27 cellular contexts compared by ENCODE assay signal in genomic region chr1:109447524-109447923, GRCh38. TPM values are rescaled to one million over a fixed set of nuclear protein-coding genes. Genes with fewer than 3 reads are reported as not detected.
"Had no signal": no experiment of that assay in that cellular context is flagged by ENCODE, and none has a peak within 500 bp of the region (broad histone marks: within the 10 kb centered on the region; RNA-seq: fewer than 3 reads in every experiment).

No MANE protein-coding gene starts in this region.

- H3K27me3 ChIP-seq: colonic mucosa, ovary, testis had no signal

- DNase-seq: colonic mucosa; effector CD8-positive, alpha-beta T cell; endodermal cell; foreskin fibroblast; gastrocnemius medialis; head of caudate nucleus; left ventricle myocardium superior; lower lobe of right lung; naive thymus-derived CD8-positive, alpha-beta T cell; nephron progenitor cell; nucleus accumbens; ovary; posterior cingulate gyrus; psoas muscle; right cardiac atrium; spleen; stimulated activated CD4-positive, alpha-beta T cell treated with anti-CD3 and anti-CD28 coated beads, Interleukin-4, amount 100 ng/mL, for 4 hours; stimulated activated naive CD8-positive, alpha-beta T cell treated with anti-CD3 and anti-CD28 coated beads, Interleukin-15, Interleukin-2, amounts not matched to agents 100 U/mL and 50 U/mL, for 24 hours; substantia nigra; testis; tibial artery had no signal

- H3K4me1 ChIP-seq: colonic mucosa, gastrocnemius medialis, lower lobe of right lung, psoas muscle, spleen, testis, tibial artery had no signal

- FAIRE-seq: keratinocyte had no signal

- H3K4me3 ChIP-seq: colonic mucosa, gastrocnemius medialis, lower lobe of right lung, ovary, psoas muscle, skin epidermis, spleen, testis, tibial artery had no signal

- H3K27ac ChIP-seq: colonic mucosa, epithelial cell of prostate, gastrocnemius medialis, lower lobe of right lung, ovary, psoas muscle, skin epidermis, spleen, testis, tibial artery had no signal

- H3K36me3 ChIP-seq: colonic mucosa, gastrocnemius medialis, lower lobe of right lung, ovary, spleen, tibial artery had no signal

- H3K9me3 ChIP-seq: colonic mucosa, gastrocnemius medialis, lower lobe of right lung, ovary, psoas muscle, testis, tibial artery had no signal

- ATAC-seq: esophagus mucosa; gastrocnemius medialis; left ventricle myocardium superior; lower lobe of right lung; naive thymus-derived CD8-positive, alpha-beta T cell; psoas muscle; right cardiac atrium; stimulated activated memory B cell treated with anti-CD40 and anti-IgM and Interleukin-4, amounts not matched to agents 10 μg/mL and 1 μg/mL and 100 μg/mL, for 72 hours; stimulated activated naive CD8-positive, alpha-beta T cell treated with anti-CD3 and anti-CD28 coated beads, Interleukin-15, Interleukin-2, amounts not matched to agents 100 U/mL and 50 U/mL, for 24 hours had no signal

RNA-seq across cellular contexts. Expression of gene SYPL2, which starts 18.8 kb away (rescaled TPM):
- total RNA-seq: esophagus mucosa; glomerular endothelial cell; naive thymus-derived CD8-positive, alpha-beta T cell had no signal
- polyA plus RNA-seq: keratinocyte had no signal
